In genomic region chr22:50027639-50028537, GRCh38 we compare ENCODE assay signal across 8 cellular contexts. TPM values are rescaled to one million over a fixed set of nuclear protein-coding genes. Genes with fewer than 3 reads are reported as not detected.
DNase-seq lines count a peak whose midpoint lies in the region; ATAC-seq and TF ChIP-seq lines count a peak whose summit lies in the region.

No MANE protein-coding gene starts in this region.

- POLR2A ChIA-PET in naive thymus-derived CD4-positive, alpha-beta T cell (lab: Charles Lee): no interaction called here

- H3K9me3 ChIP-seq in MG63: no peaks in the 10 kb centered on the region
- H3K9me3 ChIP-seq in naive thymus-derived CD4-positive, alpha-beta T cell (ENCODE audit: control insufficient read depth in 2 of 3, low read length in 3 of 3): no peaks in the 10 kb centered on the region

- intact Hi-C loops in activated T-helper 2 cell treated with anti-CD3 and anti-CD28 coated beads, Interferon-gamma antibody, Interleukin-2, Interleukin-4, amounts not matched to agents 10 μg/mL and 5 μg/mL and 100 μg/mL, durations not matched to agents 14 hours and 24 hours and 36 hours (cut with micrococcal nuclease): no loop called here
- intact Hi-C loops in naive thymus-derived CD4-positive, alpha-beta T cell (cut with micrococcal nuclease): no loop called here

- peak overlapping the region; percentile 81 for H3K27ac ChIP-seq in C4-2B
- no peak overlapping the region for H3K27ac ChIP-seq in naive thymus-derived CD4-positive, alpha-beta T cell (ENCODE audit: low read depth, low read length)

- H3K27me3 ChIP-seq in MG63: peaks cover 15% of the 10 kb centered on the region
- no peaks in the 10 kb centered on the region for H3K27me3 ChIP-seq in naive thymus-derived CD4-positive, alpha-beta T cell (ENCODE audit: control insufficient read depth in 2 of 2, insufficient read depth in 2 of 2, low read length in 2 of 2)

- peak overlapping the region; percentile 62 for H3K27ac Mint-ChIP-seq in activated T-helper 2 cell treated with anti-CD3 and anti-CD28 coated beads, Interferon-gamma antibody, Interleukin-2, Interleukin-4, amounts not matched to agents 10 μg/mL and 5 μg/mL and 100 μg/mL, durations not matched to agents 14 hours and 24 hours and 36 hours
- no peak overlapping the region for H3K27ac Mint-ChIP-seq in naive thymus-derived CD4-positive, alpha-beta T cell

- H3K4me3 ChIP-seq in MG63: no peak overlapping the region
- H3K4me3 ChIP-seq in naive thymus-derived CD4-positive, alpha-beta T cell (ENCODE audit: low read length): no peak overlapping the region

- CTCF ChIA-PET in naive thymus-derived CD4-positive, alpha-beta T cell (lab: Charles Lee): no interaction called here

- no peaks in the 10 kb centered on the region for H3K9me3 Mint-ChIP-seq in activated T-helper 2 cell treated with anti-CD3 and anti-CD28 coated beads, Interferon-gamma antibody, Interleukin-2, Interleukin-4, amounts not matched to agents 10 μg/mL and 5 μg/mL and 100 μg/mL, durations not matched to agents 14 hours and 24 hours and 36 hours
- no peaks in the 10 kb centered on the region for H3K9me3 Mint-ChIP-seq in naive thymus-derived CD4-positive, alpha-beta T cell

- TF ChIP-seq POLR2A in GM18505 (IDR thresholded peaks at IDR 0.05; ENCODE audit: borderline replicate concordance, extremely low read depth, insufficient read depth, insufficient read length): no peak

- no peaks in the 10 kb centered on the region for H3K36me3 Mint-ChIP-seq in activated T-helper 2 cell treated with anti-CD3 and anti-CD28 coated beads, Interferon-gamma antibody, Interleukin-2, Interleukin-4, amounts not matched to agents 10 μg/mL and 5 μg/mL and 100 μg/mL, durations not matched to agents 14 hours and 24 hours and 36 hours (ENCODE audit: low read depth)
- no peaks in the 10 kb centered on the region for H3K36me3 Mint-ChIP-seq in naive thymus-derived CD4-positive, alpha-beta T cell

- peaks cover 9% of the 10 kb centered on the region for H3K4me1 Mint-ChIP-seq in activated T-helper 2 cell treated with anti-CD3 and anti-CD28 coated beads, Interferon-gamma antibody, Interleukin-2, Interleukin-4, amounts not matched to agents 10 μg/mL and 5 μg/mL and 100 μg/mL, durations not matched to agents 14 hours and 24 hours and 36 hours (ENCODE audit: low read depth)
- H3K4me1 Mint-ChIP-seq in naive thymus-derived CD4-positive, alpha-beta T cell: peaks cover 0 to 6% (median 3%) of the 10 kb centered on the region in 7 donors

- H3K27me3 Mint-ChIP-seq in activated T-helper 2 cell treated with anti-CD3 and anti-CD28 coated beads, Interferon-gamma antibody, Interleukin-2, Interleukin-4, amounts not matched to agents 10 μg/mL and 5 μg/mL and 100 μg/mL, durations not matched to agents 14 hours and 24 hours and 36 hours (ENCODE audit: low read depth): peaks cover 1% of the 10 kb centered on the region
- H3K27me3 Mint-ChIP-seq in naive thymus-derived CD4-positive, alpha-beta T cell: peaks cover 0 to 10% (median 3%) of the 10 kb centered on the region in 5 donors

- no peaks in the 10 kb centered on the region for H3K36me3 ChIP-seq in MG63
- H3K36me3 ChIP-seq in naive thymus-derived CD4-positive, alpha-beta T cell (ENCODE audit: control insufficient read depth in 2 of 3, insufficient read depth in 3 of 3, low read length in 3 of 3): no peaks in the 10 kb centered on the region

- H3K4me1 ChIP-seq in naive thymus-derived CD4-positive, alpha-beta T cell (ENCODE audit: control insufficient read depth in 2 of 2, insufficient read depth in 2 of 2, low read length in 2 of 2): peaks cover 2 to 9% of the 10 kb centered on the region in 2 donors

- TF ChIP-seq CTCF in C4-2B (conservative IDR thresholded peaks at IDR 0.05): no peak

- DNase-seq in MG63 (peak; percentile 31), HuH-7.5 (ENCODE audit: low spot score) (no peak)
- DNase-seq in activated T-helper 2 cell treated with anti-CD3 and anti-CD28 coated beads, Interferon-gamma antibody, Interleukin-2, Interleukin-4, amounts not matched to agents 10 μg/mL and 5 μg/mL and 100 μg/mL, durations not matched to agents 14 hours and 24 hours and 36 hours (ENCODE audit: low spot score): no peak
- DNase-seq in naive thymus-derived CD4-positive, alpha-beta T cell: peak in 2 of 9 donors; percentile 22 to 35

- no peak overlapping the region for H3K4me3 Mint-ChIP-seq in activated T-helper 2 cell treated with anti-CD3 and anti-CD28 coated beads, Interferon-gamma antibody, Interleukin-2, Interleukin-4, amounts not matched to agents 10 μg/mL and 5 μg/mL and 100 μg/mL, durations not matched to agents 14 hours and 24 hours and 36 hours (ENCODE audit: low read depth)
- H3K4me3 Mint-ChIP-seq in naive thymus-derived CD4-positive, alpha-beta T cell: no peak overlapping the region

- peak; percentile 30 for ATAC-seq in naive thymus-derived CD4-positive, alpha-beta T cell
- ATAC-seq in GM18861 (IDR thresholded peaks at IDR 0.05; ENCODE audit: unreplicated experiment) (no peak), GM18505 (IDR thresholded peaks at IDR 0.05; ENCODE audit: unreplicated experiment) (no peak), GM18511 (IDR thresholded peaks at IDR 0.05; ENCODE audit: unreplicated experiment) (no peak)

RNA-seq across cellular contexts. Expression of gene IL17REL, which starts 15.3 kb away (rescaled TPM):
- total RNA-seq in MG63 (2014; rRNA removed; shearing (Covaris generic); ENCODE audit: low replicate concordance): not detected in 2 replicates
- not detected in 2 replicates for total RNA-seq in activated T-helper 2 cell treated with anti-CD3 and anti-CD28 coated beads, Interferon-gamma antibody, Interleukin-2, Interleukin-4, amounts not matched to agents 10 μg/mL and 5 μg/mL and 100 μg/mL, durations not matched to agents 14 hours and 24 hours and 36 hours
- not detected for total RNA-seq in naive thymus-derived CD4-positive, alpha-beta T cell
- not detected for polyA plus RNA-seq in naive thymus-derived CD4-positive, alpha-beta T cell

RNA-seq across cellular contexts. Expression of gene TTLL8, which starts 30.2 kb away (rescaled TPM):
- not detected in 2 replicates for total RNA-seq in MG63 (2014; rRNA removed; shearing (Covaris generic); ENCODE audit: low replicate concordance)
- not detected in 2 replicates for total RNA-seq in activated T-helper 2 cell treated with anti-CD3 and anti-CD28 coated beads, Interferon-gamma antibody, Interleukin-2, Interleukin-4, amounts not matched to agents 10 μg/mL and 5 μg/mL and 100 μg/mL, durations not matched to agents 14 hours and 24 hours and 36 hours
- total RNA-seq in naive thymus-derived CD4-positive, alpha-beta T cell: not detected
- not detected for polyA plus RNA-seq in naive thymus-derived CD4-positive, alpha-beta T cell

RNA-seq across cellular contexts. Expression of gene MLC1, which starts 57.3 kb away (rescaled TPM):
- total RNA-seq in MG63 (2014; rRNA removed; shearing (Covaris generic); ENCODE audit: low replicate concordance): not detected in 2 replicates
- 0.39 TPM in 1 of 2 replicates, not detected in the other for total RNA-seq in activated T-helper 2 cell treated with anti-CD3 and anti-CD28 coated beads, Interferon-gamma antibody, Interleukin-2, Interleukin-4, amounts not matched to agents 10 μg/mL and 5 μg/mL and 100 μg/mL, durations not matched to agents 14 hours and 24 hours and 36 hours
- total RNA-seq in naive thymus-derived CD4-positive, alpha-beta T cell: 1 to 10 TPM in 2 of 5 experiments, under 1 TPM in 1, not detected in 2; 0.10 to 7.2 (median 2.3) TPM
- polyA plus RNA-seq in naive thymus-derived CD4-positive, alpha-beta T cell: under 1 TPM; 0.08 to 0.48 TPM
